Comparison of ENCODE assay signal across 6 cellular contexts in the genomic region with DNA sequence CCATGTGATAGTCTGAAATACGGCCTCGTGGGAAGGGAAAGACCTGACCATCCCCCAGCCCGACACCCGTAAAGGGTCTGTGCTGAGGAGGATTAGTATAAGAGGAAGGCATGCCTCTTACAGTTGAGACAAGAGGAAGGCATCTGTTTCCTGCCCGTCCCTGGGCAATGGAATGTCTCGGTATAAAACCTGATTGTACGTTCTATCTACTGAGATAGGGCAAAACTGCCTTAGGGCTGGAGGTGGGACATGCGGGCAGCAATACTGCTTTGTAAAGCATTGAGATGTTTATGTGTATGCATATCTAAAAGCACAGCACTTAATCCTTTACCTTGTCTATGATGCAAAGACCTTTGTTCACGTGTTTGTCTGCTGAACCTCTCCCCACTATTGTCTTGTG. TPM values are rescaled to one million over a fixed set of nuclear protein-coding genes. Genes with fewer than 3 reads are reported as not detected.
"Had no signal": no experiment of that assay in that cellular context is flagged by ENCODE, and none has a peak within 500 bp of the region (broad histone marks: within the 10 kb centered on the region; RNA-seq: fewer than 3 reads in every experiment).

No MANE protein-coding gene starts in this region.

RNA-seq across cellular contexts. Expression of gene SCGB1D1, which starts 5.0 kb away (rescaled TPM):
- polyA plus RNA-seq: hepatocyte, immature natural killer cell, keratinocyte, liver, lung, mammary epithelial cell had no signal

RNA-seq across cellular contexts. Expression of gene SCGB2A1, which starts 13.5 kb away (rescaled TPM):
- polyA plus RNA-seq: hepatocyte, immature natural killer cell, keratinocyte, liver, mammary epithelial cell had no signal

RNA-seq across cellular contexts. Expression of gene SCGB1D2, which starts 47.0 kb away (rescaled TPM):
- polyA plus RNA-seq: hepatocyte, immature natural killer cell, keratinocyte, liver, lung, mammary epithelial cell had no signal
